In the genomic region with DNA sequence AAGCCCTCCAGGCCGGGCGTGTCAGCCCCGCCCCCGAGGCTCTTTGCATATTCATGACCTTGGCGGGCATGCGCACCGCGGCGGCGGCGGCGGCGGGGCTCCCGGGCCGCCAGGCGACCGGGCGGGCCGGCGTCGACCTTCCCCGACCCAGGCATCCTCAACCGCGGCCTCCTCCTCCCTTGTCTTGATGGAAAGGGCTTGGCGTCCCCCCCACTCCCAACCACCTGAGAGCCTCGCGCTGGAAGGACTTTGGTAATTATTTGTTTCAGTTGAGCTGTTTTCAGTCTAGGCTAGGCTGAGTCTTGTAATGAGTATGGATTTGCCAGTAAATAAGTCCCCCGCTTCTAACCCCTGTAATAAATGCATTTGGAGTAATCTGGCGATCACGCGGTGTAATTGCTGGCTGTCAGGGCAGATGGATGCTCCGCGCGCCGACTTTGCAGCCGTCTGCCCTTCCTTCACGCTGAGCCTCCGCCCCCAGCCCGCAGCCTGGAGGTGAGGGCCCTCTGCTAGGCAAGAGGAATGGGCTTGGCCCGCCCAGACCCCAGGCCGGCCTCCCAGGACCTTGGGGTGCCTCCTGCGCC, we compare ENCODE assay signal across 8 cellular contexts. TPM values are rescaled to one million over a fixed set of nuclear protein-coding genes. Genes with fewer than 3 reads are reported as not detected.
DNase-seq lines count a peak whose midpoint lies in the region; ATAC-seq and TF ChIP-seq lines count a peak whose summit lies in the region.

No MANE protein-coding gene starts in this region.

- DNase-seq in NCI-H1436 (lab: John Stamatoyannopoulos, UW) (peak; percentile 41), NCI-H1436 treated with DMSO at 0.1 percent for 48 hours (lab: John Stamatoyannopoulos, UW) (no peak), hepatic stellate cell (ENCODE audit: low spot score) (peak; percentile 80), GF-D8 (lab: John Stamatoyannopoulos, UW) (no peak)

- H3K4me1 ChIP-seq in OCI-LY3 (ENCODE audit: low read length) (peaks cover 4% of the 10 kb centered on the region; the same call in 1 of the 2 replicates), skeletal muscle satellite cell (ENCODE audit: control insufficient read depth, insufficient read depth, low read length) (peaks cover 11% of the 10 kb centered on the region)

- H3K4me3 ChIP-seq in OCI-LY3 (ENCODE audit: low read length), result peak overlapping the region; percentile 79
- H3K4me3 ChIP-seq in skeletal muscle satellite cell (ENCODE audit: low read length), result peak overlapping the region; percentile 63

- H3K27me3 Mint-ChIP-seq in activated naive CD4-positive, alpha-beta T cell treated with anti-CD3 and anti-CD28 coated beads, Interleukin-2, amount 50 U/mL, for 24 hours, result peaks cover 10% of the 10 kb centered on the region

- H3K27me3 ChIP-seq in OCI-LY3 (ENCODE audit: low read depth, low read length), result peaks cover 8% of the 10 kb centered on the region; the same call in 1 of the 2 replicates
- peaks cover 4% of the 10 kb centered on the region for H3K27me3 ChIP-seq in skeletal muscle satellite cell (ENCODE audit: control insufficient read depth, insufficient read depth, low read length)

- no peak overlapping the region for H3K27ac Mint-ChIP-seq in activated naive CD4-positive, alpha-beta T cell treated with anti-CD3 and anti-CD28 coated beads, Interleukin-2, amount 50 U/mL, for 24 hours

- H3K79me2 ChIP-seq in OCI-LY3 (ENCODE audit: low read length), result no peaks in the 10 kb centered on the region

- TF ChIP-seq CTCF in OCI-LY3 (IDR thresholded peaks at IDR 0.05; ENCODE audit: low read depth, low read length), result no peak

- no peaks in the 10 kb centered on the region for H3K9me3 Mint-ChIP-seq in activated naive CD4-positive, alpha-beta T cell treated with anti-CD3 and anti-CD28 coated beads, Interleukin-2, amount 50 U/mL, for 24 hours

- peak overlapping the region; percentile 50; the same call in 1 of the 2 replicates for H2AFZ ChIP-seq in OCI-LY3 (ENCODE audit: low read depth, low read length)

- no peaks in the 10 kb centered on the region for H3K36me3 Mint-ChIP-seq in activated naive CD4-positive, alpha-beta T cell treated with anti-CD3 and anti-CD28 coated beads, Interleukin-2, amount 50 U/mL, for 24 hours

- H3K9ac ChIP-seq in OCI-LY3 (ENCODE audit: low read length) (peak overlapping the region; percentile 53), skeletal muscle satellite cell (ENCODE audit: low read depth, low read length) (peak overlapping the region; percentile 54)

- no peak overlapping the region for H3K27ac ChIP-seq in OCI-LY3 (ENCODE audit: low read length)

- H3K36me3 ChIP-seq in OCI-LY3 (replicated peaks; ENCODE audit: low read depth, low read length) (no peaks in the 10 kb centered on the region), skeletal muscle satellite cell (ENCODE audit: insufficient read depth, low read length) (no peaks in the 10 kb centered on the region)

- ATAC-seq in HG03432 (IDR thresholded peaks at IDR 0.05; ENCODE audit: unreplicated experiment), result no peak

- peak overlapping the region; percentile 80 for H3K4me3 Mint-ChIP-seq in activated naive CD4-positive, alpha-beta T cell treated with anti-CD3 and anti-CD28 coated beads, Interleukin-2, amount 50 U/mL, for 24 hours

- H4K20me1 ChIP-seq in OCI-LY3 (ENCODE audit: insufficient read depth, low read length), result 0 out of 2 replicates have a peak, but pooled peaks cover 13% of the 10 kb centered on the region

- H3K4me1 Mint-ChIP-seq in activated naive CD4-positive, alpha-beta T cell treated with anti-CD3 and anti-CD28 coated beads, Interleukin-2, amount 50 U/mL, for 24 hours, result peaks cover 6% of the 10 kb centered on the region

- H3K9me3 ChIP-seq in OCI-LY3 (ENCODE audit: insufficient read depth, low read length) (no peaks in the 10 kb centered on the region), skeletal muscle satellite cell (replicated peaks; ENCODE audit: low read length) (no peaks in the 10 kb centered on the region)

- peak overlapping the region; percentile 93 for H3K4me2 ChIP-seq in OCI-LY3 (ENCODE audit: low read length)
- H3K4me2 ChIP-seq in skeletal muscle satellite cell (ENCODE audit: low read length), result peak overlapping the region; percentile 86

RNA-seq across cellular contexts. Expression of a gene that starts 25.2 kb away (rescaled TPM):
- 0.22 TPM in 1 of 2 replicates, not detected in the other for total RNA-seq in skeletal muscle satellite cell (2012; rRNA removed)

Comparison
In these comparisons a context has a peak if more than half of its experiments do, and no peak if none do; other contexts are left out.
1. DNase-seq: peak in NCI-H1436 (single experiment) and hepatic stellate cell (single experiment); none in NCI-H1436 treated with DMSO at 0.1 percent for 48 hours (single experiment) and GF-D8 (single experiment).